8 cellular contexts compared by ENCODE assay signal in genomic region chr3:49553320-49553689, GRCh38. TPM values are rescaled to one million over a fixed set of nuclear protein-coding genes. Genes with fewer than 3 reads are reported as not detected.
DNase-seq lines count a peak whose midpoint lies in the region; ATAC-seq and TF ChIP-seq lines count a peak whose summit lies in the region.

No MANE protein-coding gene starts in this region.

- H3K79me2 ChIP-seq in DOHH2 (ENCODE audit: control insufficient read depth, low read length), result no peaks in the 10 kb centered on the region

- peak overlapping the region; percentile 76 to 82 for H3K4me3 Mint-ChIP-seq in effector memory CD8-positive, alpha-beta T cell
- H3K4me3 Mint-ChIP-seq in osteocyte (ENCODE audit: unreplicated experiment), result peak overlapping the region; percentile 91

- no peaks in the 10 kb centered on the region for H3K36me3 ChIP-seq in DOHH2 (ENCODE audit: control insufficient read depth, low read length)

- H3K4me1 Mint-ChIP-seq in effector memory CD8-positive, alpha-beta T cell (ENCODE audit: low read depth in 2 of 2), result peaks cover 5 to 13% of the 10 kb centered on the region in 2 donors
- peaks cover 11% of the 10 kb centered on the region for H3K4me1 Mint-ChIP-seq in osteocyte (ENCODE audit: unreplicated experiment)

- peak overlapping the region; percentile 92 for H3K4me2 ChIP-seq in DOHH2 (ENCODE audit: low read length)

- H3K36me3 Mint-ChIP-seq in effector memory CD8-positive, alpha-beta T cell (ENCODE audit: insufficient read depth), result peaks cover 17% of the 10 kb centered on the region
- no peaks in the 10 kb centered on the region for H3K36me3 Mint-ChIP-seq in osteocyte (ENCODE audit: unreplicated experiment)

- no peaks in the 10 kb centered on the region for H4K20me1 ChIP-seq in DOHH2 (ENCODE audit: control insufficient read depth, insufficient read depth, low read depth, low read length)

- peaks cover 37 to 86% of the 10 kb centered on the region in 2 donors for H3K27me3 Mint-ChIP-seq in effector memory CD8-positive, alpha-beta T cell
- peaks cover 35% of the 10 kb centered on the region for H3K27me3 Mint-ChIP-seq in osteocyte (ENCODE audit: unreplicated experiment)

- no peaks in the 10 kb centered on the region for H3K9me3 Mint-ChIP-seq in effector memory CD8-positive, alpha-beta T cell
- no peaks in the 10 kb centered on the region for H3K9me3 Mint-ChIP-seq in osteocyte (ENCODE audit: unreplicated experiment)

- peak overlapping the region; percentile 79 for H3K4me3 ChIP-seq in DOHH2 (ENCODE audit: low read length)

- H3K4me1 ChIP-seq in DOHH2 (ENCODE audit: control insufficient read depth, low read length), result peaks cover 18% of the 10 kb centered on the region

- no peak for TF ChIP-seq CTCF in DOHH2 (IDR thresholded peaks at IDR 0.05; ENCODE audit: low read depth, low read length, poor library complexity, severe bottlenecking)
- no peak for TF ChIP-seq CTCF in osteocyte (IDR thresholded peaks at IDR 0.05)

- 0 out of 2 replicates have a peak, but pooled peaks cover 5% of the 10 kb centered on the region for H3F3A ChIP-seq in DOHH2 (ENCODE audit: control insufficient read depth, insufficient read depth)

- no peaks in the 10 kb centered on the region for H3K9me3 ChIP-seq in DOHH2 (ENCODE audit: control insufficient read depth, insufficient read depth, low read length)

- no peaks in the 10 kb centered on the region for H3K9me2 ChIP-seq in DOHH2 (replicated peaks; ENCODE audit: control insufficient read depth, low read length)

- DNase-seq in MV-4-11 (lab: John Stamatoyannopoulos, UW) (peak; percentile 60), osteocyte (ENCODE audit: extremely low spot score, unreplicated experiment) (no peak), ecto neural progenitor cell (ENCODE audit: low spot score) (no peak), NCI-H2196 treated with DMSO at 0.1 percent for 48 hours (lab: John Stamatoyannopoulos, UW; ENCODE audit: unreplicated experiment) (no peak)
- DNase-seq in effector memory CD8-positive, alpha-beta T cell, result no peak
- no peak for DNase-seq in stimulated activated CD4-positive, alpha-beta T cell treated with anti-CD3 and anti-CD28 coated beads, Interleukin-4, amount 100 ng/mL, for 1 hour

- no peak for ATAC-seq in effector memory CD8-positive, alpha-beta T cell (replicated peaks)
- ATAC-seq in HG02938 (IDR thresholded peaks at IDR 0.05; ENCODE audit: unreplicated experiment), result no peak

- no peak overlapping the region for H3K27ac ChIP-seq in DOHH2 (ENCODE audit: low read depth, low read length)

- H3K27ac Mint-ChIP-seq in effector memory CD8-positive, alpha-beta T cell, result no peak overlapping the region
- peak overlapping the region; percentile 66 for H3K27ac Mint-ChIP-seq in osteocyte (ENCODE audit: unreplicated experiment)

- H3K27me3 ChIP-seq in DOHH2 (ENCODE audit: control insufficient read depth, low read length), result peaks cover 34% of the 10 kb centered on the region

RNA-seq across cellular contexts. Expression of gene BSN, which starts 1.0 kb away (rescaled TPM):
- 0.64 and 0.81 TPM in 2 replicates for total RNA-seq in osteocyte
